Comparison of ENCODE assay signal across 20 cellular contexts in genomic region chr1:101338714-101339430, GRCh38.
DNase-seq lines count a peak whose midpoint lies in the region; ATAC-seq lines count a peak whose summit lies in the region.
"Had no signal": no experiment of that assay in that cellular context is flagged by ENCODE, and none has a peak within 500 bp of the region (broad histone marks: within the 10 kb centered on the region; RNA-seq: fewer than 3 reads in every experiment).

No MANE protein-coding gene starts in this region.

- peaks cover 6% of the 10 kb centered on the region for H3K4me1 Mint-ChIP-seq in activated naive CD4-positive, alpha-beta T cell treated with anti-CD3 and anti-CD28 coated beads for 36 hours (ENCODE audit: low read depth)
- peaks cover 2% of the 10 kb centered on the region for H3K4me1 Mint-ChIP-seq in activated naive CD4-positive, alpha-beta T cell treated with anti-CD3 and anti-CD28 coated beads, Interleukin-2, amount 10 ng/mL, durations not matched to agents 7 days and 5 days

- H3K9me3 Mint-ChIP-seq in activated naive CD4-positive, alpha-beta T cell treated with anti-CD3 and anti-CD28 coated beads for 36 hours, result peaks cover 10% of the 10 kb centered on the region
- H3K9me3 Mint-ChIP-seq in activated naive CD4-positive, alpha-beta T cell treated with anti-CD3 and anti-CD28 coated beads, Interleukin-2, amount 10 ng/mL, durations not matched to agents 7 days and 5 days, result peaks cover 39% of the 10 kb centered on the region

- no peaks in the 10 kb centered on the region for H3K36me3 ChIP-seq in aorta (ENCODE audit: control insufficient read depth in 1 of 2, insufficient read depth in 2 of 2, low read length in 1 of 2)

- H3K27ac ChIP-seq in epithelial cell of prostate (no peak overlapping the region), aorta (ENCODE audit: low read depth in 1 of 2, low read length in 2 of 2) (no peak overlapping the region)
- H3K27ac ChIP-seq: body of pancreas had no signal

- peaks cover 0 to 2% of the 10 kb centered on the region in 2 donors for H3K27me3 ChIP-seq in aorta (ENCODE audit: control insufficient read depth in 1 of 2, insufficient read depth in 2 of 2, low read length in 1 of 2)
- H3K27me3 ChIP-seq: body of pancreas had no signal

- ATAC-seq in stimulated activated naive CD8-positive, alpha-beta T cell treated with anti-CD3 and anti-CD28 coated beads, Interleukin-15, Interleukin-2, amounts not matched to agents 100 U/mL and 50 U/mL, for 24 hours, result peak; percentile 99
- ATAC-seq in HG03039 (IDR thresholded peaks at IDR 0.05; ENCODE audit: unreplicated experiment) (no peak), aorta (ENCODE audit: low FRiP score) (no peak)
- ATAC-seq: body of pancreas, K562, left colon had no signal

- no peaks in the 10 kb centered on the region for H3K4me1 ChIP-seq in aorta (ENCODE audit: control insufficient read depth in 1 of 2, insufficient read depth in 2 of 2, low read length in 2 of 2)
- H3K4me1 ChIP-seq: body of pancreas had no signal

- no peak overlapping the region for H3K27ac Mint-ChIP-seq in activated naive CD4-positive, alpha-beta T cell treated with anti-CD3 and anti-CD28 coated beads for 36 hours
- no peak overlapping the region for H3K27ac Mint-ChIP-seq in activated naive CD4-positive, alpha-beta T cell treated with anti-CD3 and anti-CD28 coated beads, Interleukin-2, amount 10 ng/mL, durations not matched to agents 7 days and 5 days
- H3K27ac Mint-ChIP-seq: activated CD4-positive, alpha-beta T cell treated with anti-CD3 and anti-CD28 coated beads, Interleukin-2, amount 10 ng/mL, durations not matched to agents 24 days and 14 days had no signal

- CTCF ChIA-PET in activated naive CD4-positive, alpha-beta T cell treated with anti-CD3 and anti-CD28 coated beads for 36 hours (lab: Charles Lee), result interaction anchor here (1.6 kb wide), 1 partner anchor 29 kb away, joined by 8 read pairs; no protein-coding TSS in a partner anchor
- CTCF ChIA-PET in activated naive CD4-positive, alpha-beta T cell treated with anti-CD3 and anti-CD28 coated beads, Interleukin-2, amount 10 ng/mL, durations not matched to agents 7 days and 5 days (lab: Charles Lee), result no interaction called here

- DNase-seq in activated naive CD4-positive, alpha-beta T cell treated with anti-CD3 and anti-CD28 coated beads for 36 hours, result peak; percentile 25
- no peak for DNase-seq in activated naive CD4-positive, alpha-beta T cell treated with anti-CD3 and anti-CD28 coated beads, Interleukin-2, amount 10 ng/mL, durations not matched to agents 7 days and 5 days
- DNase-seq in M059J (ENCODE audit: low read depth) (peak; percentile 18), epithelial cell of prostate (ENCODE audit: low read depth, low spot score) (peak; percentile 37), NCI-H446 (lab: John Stamatoyannopoulos, UW) (no peak), aorta (no peak)
- DNase-seq in stimulated activated naive CD8-positive, alpha-beta T cell treated with anti-CD3 and anti-CD28 coated beads, Interleukin-15, Interleukin-2, amounts not matched to agents 100 U/mL and 50 U/mL, for 24 hours, result peak; percentile 28
- DNase-seq: activated CD4-positive, alpha-beta T cell treated with anti-CD3 and anti-CD28 coated beads, Interleukin-2, amount 10 ng/mL, durations not matched to agents 24 days and 14 days; body of pancreas; dermis blood vessel endothelial cell; hippocampal formation; left colon; NCI-H1092 treated with DMSO at 0.1 percent for 48 hours; NCI-H2171; posterior cingulate gyrus; substantia nigra; T-helper 9 cell had no signal

- intact Hi-C loops in activated naive CD4-positive, alpha-beta T cell treated with anti-CD3 and anti-CD28 coated beads for 36 hours (cut with micrococcal nuclease), result no loop called here
- intact Hi-C loops in aorta (cut with DNase I), result no loop called here

- 68 to 71% methylated on average over 5 of the region's 5 CpGs for WGBS in aorta, 2 donors

- no peak overlapping the region for H3K4me3 Mint-ChIP-seq in activated naive CD4-positive, alpha-beta T cell treated with anti-CD3 and anti-CD28 coated beads for 36 hours
- no peak overlapping the region for H3K4me3 Mint-ChIP-seq in activated naive CD4-positive, alpha-beta T cell treated with anti-CD3 and anti-CD28 coated beads, Interleukin-2, amount 10 ng/mL, durations not matched to agents 7 days and 5 days
- H3K4me3 Mint-ChIP-seq: activated CD4-positive, alpha-beta T cell treated with anti-CD3 and anti-CD28 coated beads, Interleukin-2, amount 10 ng/mL, durations not matched to agents 24 days and 14 days had no signal

- no peaks in the 10 kb centered on the region for H3K27me3 Mint-ChIP-seq in activated naive CD4-positive, alpha-beta T cell treated with anti-CD3 and anti-CD28 coated beads for 36 hours (ENCODE audit: low read depth)
- peaks cover 8% of the 10 kb centered on the region for H3K27me3 Mint-ChIP-seq in activated naive CD4-positive, alpha-beta T cell treated with anti-CD3 and anti-CD28 coated beads, Interleukin-2, amount 10 ng/mL, durations not matched to agents 7 days and 5 days

- peaks cover 5% of the 10 kb centered on the region for H3K9me3 ChIP-seq in aorta (ENCODE audit: control insufficient read depth, low read length)
- H3K9me3 ChIP-seq: body of pancreas had no signal

- peaks cover 3% of the 10 kb centered on the region for H3K36me3 Mint-ChIP-seq in activated naive CD4-positive, alpha-beta T cell treated with anti-CD3 and anti-CD28 coated beads for 36 hours (ENCODE audit: low read depth)
- peaks cover 11% of the 10 kb centered on the region for H3K36me3 Mint-ChIP-seq in activated naive CD4-positive, alpha-beta T cell treated with anti-CD3 and anti-CD28 coated beads, Interleukin-2, amount 10 ng/mL, durations not matched to agents 7 days and 5 days

- H3K4me3 ChIP-seq in aorta (ENCODE audit: low read length in 2 of 2), result no peak overlapping the region
- H3K4me3 ChIP-seq: body of pancreas, K562, smooth muscle cell had no signal

Comparison
In these comparisons a context has a peak if more than half of its experiments do, and no peak if none do; other contexts are left out.
1. DNase-seq: peak in activated naive CD4-positive, alpha-beta T cell treated with anti-CD3 and anti-CD28 coated beads for 36 hours (single experiment), M059J (single experiment), epithelial cell of prostate (single experiment) and stimulated activated naive CD8-positive, alpha-beta T cell treated with anti-CD3 and anti-CD28 coated beads, Interleukin-15, Interleukin-2, amounts not matched to agents 100 U/mL and 50 U/mL, for 24 hours (single experiment); none in activated naive CD4-positive, alpha-beta T cell treated with anti-CD3 and anti-CD28 coated beads, Interleukin-2, amount 10 ng/mL, durations not matched to agents 7 days and 5 days (single experiment), NCI-H446 (0 of 2) and aorta (0 of 2).